8 cellular contexts compared by ENCODE assay signal in genomic region chrX:38804481-38805293, GRCh38. TPM values are rescaled to one million over a fixed set of nuclear protein-coding genes. Genes with fewer than 3 reads are reported as not detected.
A peak's percentile ranks its signal among the peaks of the same experiment; 100 is the strongest.
DNase-seq lines count a peak whose midpoint lies in the region; ATAC-seq and TF ChIP-seq lines count a peak whose summit lies in the region.

No MANE protein-coding gene starts in this region.

- no peaks in the 10 kb centered on the region for H3K9me3 Mint-ChIP-seq in activated naive CD8-positive, alpha-beta T cell treated with anti-CD3 and anti-CD28 coated beads for 36 hours

- H3K27me3 Mint-ChIP-seq in activated naive CD8-positive, alpha-beta T cell treated with anti-CD3 and anti-CD28 coated beads for 36 hours, result peaks cover 8% of the 10 kb centered on the region

- peak overlapping the region; percentile 95 for H3K4me3 Mint-ChIP-seq in activated naive CD8-positive, alpha-beta T cell treated with anti-CD3 and anti-CD28 coated beads for 36 hours

- no peaks in the 10 kb centered on the region for H3K27me3 ChIP-seq in BJ (ENCODE audit: control insufficient read depth, insufficient read depth, low read length)
- H3K27me3 ChIP-seq in PC-3 (ENCODE audit: low read length), result no peaks in the 10 kb centered on the region
- H3K27me3 ChIP-seq in right atrium auricular region, result no peaks in the 10 kb centered on the region

- TF ChIP-seq CTCF in BJ (IDR thresholded peaks at IDR 0.05; ENCODE audit: insufficient read depth, low read depth, low read length), result no peak
- no peak for TF ChIP-seq CTCF in PC-3 (conservative IDR thresholded peaks at IDR 0.05; ENCODE audit: low read depth, low read length)
- no peak for TF ChIP-seq CTCF in right atrium auricular region (IDR thresholded peaks at IDR 0.05)

- peak overlapping the region; percentile 100 for H3K4me2 ChIP-seq in PC-3 (ENCODE audit: low read length)

- H3K4me1 ChIP-seq in PC-3 (ENCODE audit: insufficient read depth, low read length), result peaks cover 33% of the 10 kb centered on the region
- peaks cover 0 to 18% of the 10 kb centered on the region in 2 donors for H3K4me1 ChIP-seq in right atrium auricular region

- ATAC-seq in GM21717 (IDR thresholded peaks at IDR 0.05; ENCODE audit: unreplicated experiment) (peak; percentile 8), PC-3 (no peak)

- H3K4me3 ChIP-seq in BJ (ENCODE audit: low read depth, low read length) (peak overlapping the region; percentile 58), PC-3 (ENCODE audit: low read length) (peak overlapping the region; percentile 96), right atrium auricular region (peak overlapping the region; percentile 60 to 62), skeletal muscle cell (ENCODE audit: low read depth, low read length) (peak overlapping the region; percentile 67)

- peak overlapping the region; percentile 97 for H3K9ac ChIP-seq in PC-3 (ENCODE audit: low read length)

- H3K9me3 ChIP-seq in PC-3 (ENCODE audit: low read length) (no peaks in the 10 kb centered on the region), right atrium auricular region (no peaks in the 10 kb centered on the region)

- BruUV-seq in PC-3 (replicated peaks; lab: Mats Ljungman, UMichigan), result TSS peak; percentile 50

- peaks cover 50% of the 10 kb centered on the region for H3K36me3 Mint-ChIP-seq in activated naive CD8-positive, alpha-beta T cell treated with anti-CD3 and anti-CD28 coated beads for 36 hours

- 0 out of 2 replicates have a peak overlapping the region, but pooled peaks have one; percentile 7 for H2AFZ ChIP-seq in PC-3 (ENCODE audit: low read length)

- H3K4me1 Mint-ChIP-seq in activated naive CD8-positive, alpha-beta T cell treated with anti-CD3 and anti-CD28 coated beads for 36 hours, result peaks cover 17% of the 10 kb centered on the region

- DNase-seq in BJ (ENCODE audit: low read depth), result no peak
- peak; percentile 28 for DNase-seq in PC-3
- peak; percentile 45 for DNase-seq in activated naive CD8-positive, alpha-beta T cell treated with anti-CD3 and anti-CD28 coated beads for 36 hours
- no peak for DNase-seq in right atrium auricular region (ENCODE audit: low spot score)
- DNase-seq in skeletal muscle cell (ENCODE audit: low read depth), result no peak
- no peak for DNase-seq in AG08395 (ENCODE audit: low spot score)
- no peak for DNase-seq in COR-L47 (lab: John Stamatoyannopoulos, UW)

- H3K9me2 ChIP-seq in PC-3 (replicated peaks; ENCODE audit: low read length), result no peaks in the 10 kb centered on the region

- peak overlapping the region; percentile 94 for H3K27ac Mint-ChIP-seq in activated naive CD8-positive, alpha-beta T cell treated with anti-CD3 and anti-CD28 coated beads for 36 hours

- CTCF ChIA-PET in BJ (lab: Yijun Ruan, JAX) (no interaction called here), PC-3 (lab: Charles Lee) (no interaction called here)

- no peaks in the 10 kb centered on the region for H3K36me3 ChIP-seq in BJ (ENCODE audit: control insufficient read depth, insufficient read depth, low read length)
- peaks cover 14% of the 10 kb centered on the region for H3K36me3 ChIP-seq in PC-3 (ENCODE audit: low read depth, low read length)
- H3K36me3 ChIP-seq in right atrium auricular region, result no peaks in the 10 kb centered on the region

- no peaks in the 10 kb centered on the region for H3F3A ChIP-seq in PC-3 (ENCODE audit: low read length, unreplicated experiment)

- H3K27ac ChIP-seq in PC-3 (ENCODE audit: low read length), result peak overlapping the region; percentile 85
- H3K27ac ChIP-seq in right atrium auricular region, result peak overlapping the region; percentile 89 to 91

- peaks cover 67% of the 10 kb centered on the region for H3K79me2 ChIP-seq in PC-3 (ENCODE audit: low read length)

- intact Hi-C loops in PC-3 (cut with micrococcal nuclease), result loop anchor here (1.0 to 10.0 kb wide), 5 partner anchors 12 to 530 kb away; no protein-coding TSS in a partner anchor

- POLR2A ChIA-PET in BJ (lab: Charles Lee) (interaction anchor here (0.6 kb wide), 1 partner anchor 7 kb away, joined by 4 read pairs; no protein-coding TSS in a partner anchor), PC-3 (lab: Charles Lee; ENCODE audit: unreplicated experiment) (interaction anchor here (0.7 to 1.0 kb wide), 2 partner anchors 91 to 888 kb away, joined by 3 to 12 read pairs; no protein-coding TSS in a partner anchor)

- 0 out of 2 replicates have a peak, but pooled peaks cover 4% of the 10 kb centered on the region for H4K20me1 ChIP-seq in PC-3 (ENCODE audit: low read length)

RNA-seq across cellular contexts. Expression of gene MID1IP1, which starts 3.4 kb away (rescaled TPM):
- polyA plus RNA-seq in BJ (2011; rRNA removed), result 31.4 and 38.4 TPM in 2 replicates
- polyA minus RNA-seq in BJ (2011; rRNA and poly(A)+ RNA removed), result 12.2 and 18.2 TPM in 2 replicates
- total RNA-seq in PC-3 (2014; rRNA removed) (122 and 123 TPM in 2 replicates), right atrium auricular region (10 to 100 TPM; 13.3 to 24.3 TPM)
- total RNA-seq in activated naive CD8-positive, alpha-beta T cell treated with anti-CD3 and anti-CD28 coated beads for 36 hours, result 100 to 1,000 TPM in 1 of 2 experiments, 10 to 100 TPM in 1; 97.4 to 103 TPM

Comparison
In these comparisons a context has a peak if more than half of its experiments do, and no peak if none do; other contexts are left out.
1. DNase-seq: peak in PC-3 (single experiment) and activated naive CD8-positive, alpha-beta T cell treated with anti-CD3 and anti-CD28 coated beads for 36 hours (single experiment); none in BJ (single experiment), right atrium auricular region (single experiment), skeletal muscle cell (single experiment), AG08395 (single experiment) and COR-L47 (single experiment).
2. Peak in every context shown above with its lines, with median percentiles within 50 percentile points of each other: H3K4me3 ChIP-seq.